In genomic region chr17:35769895-35770486, GRCh38 we compare ENCODE assay signal across 21 cellular contexts. TPM values are rescaled to one million over a fixed set of nuclear protein-coding genes. Genes with fewer than 3 reads are reported as not detected.
DNase-seq lines count a peak whose midpoint lies in the region; ATAC-seq, FAIRE-seq and TF ChIP-seq lines count a peak whose summit lies in the region.
"Had no signal": no experiment of that assay in that cellular context is flagged by ENCODE, and none has a peak within 500 bp of the region (broad histone marks: within the 10 kb centered on the region; RNA-seq: fewer than 3 reads in every experiment).

No MANE protein-coding gene starts in this region.

- no peaks in the 10 kb centered on the region for H3K9me2 ChIP-seq in neural cell (ENCODE audit: insufficient read depth, low read length)

- H3K4me2 ChIP-seq in astrocyte (ENCODE audit: low read length) (no peak overlapping the region), neural cell (ENCODE audit: low read length) (no peak overlapping the region)
- H3K4me2 ChIP-seq: BLaER1 treated with 17β-estradiol and CSF1 and Interleukin-3, amounts not matched to agents 10 nM and 100 nM; PC-9 had no signal

- no peaks in the 10 kb centered on the region for H3F3A ChIP-seq in neural cell (ENCODE audit: insufficient read depth, low read length, poor library complexity, severe bottlenecking)

- DNase-seq in Calu3 = no peak
- DNase-seq in H7 = peak; percentile 58
- DNase-seq in astrocyte (ENCODE audit: low read depth) = no peak
- no peak for DNase-seq in HCEC 1CT
- DNase-seq in NCI-H2227 treated with DMSO at 0.1 percent for 48 hours (lab: John Stamatoyannopoulos, UW) = no peak
- DNase-seq: activated naive CD8-positive, alpha-beta T cell treated with anti-CD3 and anti-CD28 coated beads, Interleukin-2, amount 50 U/mL, for 24 hours; activated T-cell treated with anti-CD3 and anti-CD28 coated beads, Interleukin-2, amount 50 U/mL, for 1 hour; head of caudate nucleus; mucosa of descending colon; NCI-H1105; NCI-H446; PC-9 had no signal

- H3K9ac ChIP-seq in astrocyte (ENCODE audit: low read length) (no peak overlapping the region), neural cell (ENCODE audit: low read length) (no peak overlapping the region)
- H3K9ac ChIP-seq: BLaER1 treated with 17β-estradiol and CSF1 and Interleukin-3, amounts not matched to agents 10 nM and 100 nM had no signal

- H3K27ac Mint-ChIP-seq in Calu3 (ENCODE audit: unreplicated experiment) (no peak overlapping the region), astrocyte (ENCODE audit: unreplicated experiment) (peak overlapping the region; percentile 53)
- no peak overlapping the region for H3K27ac Mint-ChIP-seq in activated T-helper 17 cell treated with anti-CD3 and anti-CD28 coated beads, Interleukin-2, amount 50 U/mL, for 72 hours
- H3K27ac Mint-ChIP-seq: activated naive CD8-positive, alpha-beta T cell treated with anti-CD3 and anti-CD28 coated beads, Interleukin-2, amount 50 U/mL, for 24 hours had no signal

- H3K36me3 ChIP-seq in H7 (replicated peaks; ENCODE audit: control insufficient read depth, insufficient read depth, low read length) (no peaks in the 10 kb centered on the region), astrocyte (ENCODE audit: insufficient read depth, low read length) (no peaks in the 10 kb centered on the region), neural cell (ENCODE audit: insufficient read depth, low read length) (no peaks in the 10 kb centered on the region)
- H3K36me3 ChIP-seq: BLaER1 treated with 17β-estradiol and CSF1 and Interleukin-3, amounts not matched to agents 10 nM and 100 nM; prostate gland had no signal

- BruUV-seq in Calu3 (replicated peaks; lab: Mats Ljungman, UMichigan) = no TSS peak

- H3K27me3 Mint-ChIP-seq in Calu3 (ENCODE audit: unreplicated experiment) (peaks cover 66% of the 10 kb centered on the region), astrocyte (ENCODE audit: low read depth, unreplicated experiment) (peaks cover 23% of the 10 kb centered on the region)
- peaks cover 3% of the 10 kb centered on the region for H3K27me3 Mint-ChIP-seq in activated T-helper 17 cell treated with anti-CD3 and anti-CD28 coated beads, Interleukin-2, amount 50 U/mL, for 72 hours

- no peak for TF ChIP-seq RAD21 in neural cell (conservative IDR thresholded peaks at IDR 0.05)

- peaks cover 12% of the 10 kb centered on the region for H3K4me1 ChIP-seq in astrocyte (ENCODE audit: insufficient read depth, low read length)
- H3K4me1 ChIP-seq: prostate gland had no signal

- H3K9me3 ChIP-seq in astrocyte (ENCODE audit: insufficient read depth, low read depth, low read length) (no peaks in the 10 kb centered on the region), neural cell (ENCODE audit: low read length) (no peaks in the 10 kb centered on the region)
- H3K9me3 ChIP-seq: BLaER1 treated with 17β-estradiol and CSF1 and Interleukin-3, amounts not matched to agents 10 nM and 100 nM; mucosa of descending colon; prostate gland had no signal

- ATAC-seq in activated T-helper 17 cell treated with anti-CD3 and anti-CD28 coated beads, Interleukin-2, amount 50 U/mL, for 72 hours (replicated peaks) = no peak
- no peak for ATAC-seq in GM21786 (IDR thresholded peaks at IDR 0.05; ENCODE audit: unreplicated experiment)
- ATAC-seq: activated naive CD8-positive, alpha-beta T cell treated with anti-CD3 and anti-CD28 coated beads, Interleukin-2, amount 50 U/mL, for 24 hours; mucosa of descending colon had no signal

- H3K4me3 Mint-ChIP-seq in Calu3 (ENCODE audit: low read depth, unreplicated experiment) (no peak overlapping the region), astrocyte (ENCODE audit: unreplicated experiment) (no peak overlapping the region)
- H3K4me3 Mint-ChIP-seq in activated T-helper 17 cell treated with anti-CD3 and anti-CD28 coated beads, Interleukin-2, amount 50 U/mL, for 72 hours = no peak overlapping the region
- H3K4me3 Mint-ChIP-seq: activated naive CD8-positive, alpha-beta T cell treated with anti-CD3 and anti-CD28 coated beads, Interleukin-2, amount 50 U/mL, for 24 hours had no signal

- intact Hi-C loops in Calu3 (cut with micrococcal nuclease; ENCODE audit: unreplicated experiment) = no loop called here

- no peaks in the 10 kb centered on the region for H3K9me3 Mint-ChIP-seq in Calu3 (ENCODE audit: low read depth, unreplicated experiment)
- no peaks in the 10 kb centered on the region for H3K9me3 Mint-ChIP-seq in astrocyte (ENCODE audit: unreplicated experiment)
- no peaks in the 10 kb centered on the region for H3K9me3 Mint-ChIP-seq in activated T-helper 17 cell treated with anti-CD3 and anti-CD28 coated beads, Interleukin-2, amount 50 U/mL, for 72 hours
- H3K9me3 Mint-ChIP-seq: activated naive CD8-positive, alpha-beta T cell treated with anti-CD3 and anti-CD28 coated beads, Interleukin-2, amount 50 U/mL, for 24 hours had no signal

- H3K27me3 ChIP-seq in H7 (ENCODE audit: control insufficient read depth, insufficient read depth, low read length) = no peaks in the 10 kb centered on the region
- H3K27me3 ChIP-seq in astrocyte (ENCODE audit: insufficient read depth, low read length) = peaks cover 5% of the 10 kb centered on the region
- H3K27me3 ChIP-seq in neural cell (ENCODE audit: insufficient read depth, low read depth, low read length) = no peaks in the 10 kb centered on the region

- no peak for TF ChIP-seq EP300 in neural cell (conservative IDR thresholded peaks at IDR 0.05; ENCODE audit: poor library complexity, severe bottlenecking)

- H2AFZ ChIP-seq in astrocyte (ENCODE audit: low read depth, low read length) = no peak overlapping the region
- H2AFZ ChIP-seq in neural cell (ENCODE audit: low read depth, low read length) = no peak overlapping the region
- H2AFZ ChIP-seq: PC-9 had no signal

- H3K4me1 Mint-ChIP-seq in Calu3 (ENCODE audit: low read depth, unreplicated experiment) (no peaks in the 10 kb centered on the region), astrocyte (ENCODE audit: low read depth, unreplicated experiment) (peaks cover 32% of the 10 kb centered on the region)
- H3K4me1 Mint-ChIP-seq in activated T-helper 17 cell treated with anti-CD3 and anti-CD28 coated beads, Interleukin-2, amount 50 U/mL, for 72 hours = no peaks in the 10 kb centered on the region

- no peak overlapping the region for H3K27ac ChIP-seq in astrocyte (ENCODE audit: low read depth, low read length)
- no peak overlapping the region for H3K27ac ChIP-seq in neural cell (ENCODE audit: low read length)
- H3K27ac ChIP-seq: BLaER1 treated with 17β-estradiol and CSF1 and Interleukin-3, amounts not matched to agents 10 nM and 100 nM; PC-9; prostate gland had no signal

- CTCF ChIA-PET in Calu3 (lab: Charles Lee) = interaction anchor here (1.8 to 2.1 kb wide), 2 partner anchors 19 to 39 kb away, joined by 3 to 7 read pairs; partner anchors contain the start of gene TAF15

- H3K4me3 ChIP-seq in H7 (ENCODE audit: insufficient read depth, low read depth, low read length) = no peak overlapping the region
- H3K4me3 ChIP-seq in astrocyte (ENCODE audit: insufficient read depth, low read depth, low read length) = no peak overlapping the region
- no peak overlapping the region for H3K4me3 ChIP-seq in neural cell (ENCODE audit: low read length)
- H3K4me3 ChIP-seq: BLaER1 treated with 17β-estradiol and CSF1 and Interleukin-3, amounts not matched to agents 10 nM and 100 nM; mucosa of descending colon; PC-9; prostate gland had no signal

- TF ChIP-seq CTCF in Calu3 (IDR thresholded peaks at IDR 0.05; ENCODE audit: unreplicated experiment) = peak; percentile 40
- TF ChIP-seq CTCF in astrocyte (IDR thresholded peaks at IDR 0.05; ENCODE audit: insufficient read depth, low read depth, low read length) = no peak
- peak; percentile 12 for TF ChIP-seq CTCF in neural cell (IDR thresholded peaks at IDR 0.05; ENCODE audit: poor library complexity, severe bottlenecking)

- H4K20me1 ChIP-seq in astrocyte (ENCODE audit: insufficient read depth, low read length) (no peaks in the 10 kb centered on the region), neural cell (ENCODE audit: insufficient read depth) (no peaks in the 10 kb centered on the region)

- H3K79me2 ChIP-seq in astrocyte (ENCODE audit: insufficient read depth, low read length) (no peaks in the 10 kb centered on the region), neural cell (replicated peaks; ENCODE audit: insufficient read depth, low read length) (no peaks in the 10 kb centered on the region)

- peaks cover 2% of the 10 kb centered on the region for H3K36me3 Mint-ChIP-seq in Calu3 (ENCODE audit: insufficient read depth, unreplicated experiment)
- no peaks in the 10 kb centered on the region for H3K36me3 Mint-ChIP-seq in astrocyte (ENCODE audit: low read depth, unreplicated experiment)
- H3K36me3 Mint-ChIP-seq in activated T-helper 17 cell treated with anti-CD3 and anti-CD28 coated beads, Interleukin-2, amount 50 U/mL, for 72 hours (ENCODE audit: low read depth) = no peaks in the 10 kb centered on the region

- FAIRE-seq in astrocyte (lab: Jason Lieb, UNC) = no peak

RNA-seq across cellular contexts. Expression of gene C17orf50, which starts 9.3 kb away (rescaled TPM):
- total RNA-seq in Calu3 (2022) (not detected in 2 replicates), astrocyte (not detected in 2 replicates)
- total RNA-seq in H7 (2014; rRNA removed; shearing (Covaris generic)) = not detected in 2 replicates
- not detected in 2 replicates for polyA plus RNA-seq in neural cell
- 0.73 and 1.4 TPM in 2 replicates for polyA minus RNA-seq in neural cell
- not detected for total RNA-seq in activated T-helper 17 cell treated with anti-CD3 and anti-CD28 coated beads, Interleukin-2, amount 50 U/mL, for 72 hours
- total RNA-seq: cerebellum; HT1080; mucosa of descending colon; PC-9; subcutaneous adipose tissue; T-helper 1 cell treated with Interleukin-12 subunit alpha and Interleukin-12 subunit beta and Interleukin-4 antibody, amounts not matched to agents 30 ng/mL and 1 ng/mL, for 36 hours had no signal

RNA-seq across cellular contexts. Expression of gene GAS2L2, which starts 17.0 kb away (rescaled TPM):
- not detected in 2 replicates for total RNA-seq in Calu3 (2022)
- 0.10 TPM in 1 of 2 replicates, not detected in the other for total RNA-seq in H7 (2014; rRNA removed; shearing (Covaris generic))
- total RNA-seq in astrocyte = 0.07 TPM in 1 of 2 replicates, not detected in the other
- polyA plus RNA-seq in neural cell = 0.38 and 1.2 TPM in 2 replicates
- 0.73 and 0.81 TPM in 2 replicates for polyA minus RNA-seq in neural cell
- not detected for total RNA-seq in activated T-helper 17 cell treated with anti-CD3 and anti-CD28 coated beads, Interleukin-2, amount 50 U/mL, for 72 hours
- total RNA-seq: mucosa of descending colon; PC-9; prostate gland; T-helper 1 cell treated with Interleukin-12 subunit alpha and Interleukin-12 subunit beta and Interleukin-4 antibody, amounts not matched to agents 30 ng/mL and 1 ng/mL, for 36 hours had no signal

RNA-seq across cellular contexts. Expression of gene MMP28, which starts 25.4 kb away (rescaled TPM):
- total RNA-seq in Calu3 (2022) (not detected in 2 replicates), astrocyte (1.2 and 2.6 TPM in 2 replicates)
- total RNA-seq in H7 (2014; rRNA removed; shearing (Covaris generic)) = not detected in 2 replicates
- polyA plus RNA-seq in neural cell = 0.31 TPM in 1 of 2 replicates, not detected in the other
- polyA minus RNA-seq in neural cell = not detected in 2 replicates
- not detected for total RNA-seq in activated T-helper 17 cell treated with anti-CD3 and anti-CD28 coated beads, Interleukin-2, amount 50 U/mL, for 72 hours
- total RNA-seq: T-helper 1 cell treated with Interleukin-12 subunit alpha and Interleukin-12 subunit beta and Interleukin-4 antibody, amounts not matched to agents 30 ng/mL and 1 ng/mL, for 36 hours had no signal

RNA-seq across cellular contexts. Expression of gene RASL10B, which starts 38.6 kb away (rescaled TPM):
- total RNA-seq in Calu3 (2022) (0.95 and 1.4 TPM in 2 replicates), astrocyte (19.1 and 21.7 TPM in 2 replicates)
- total RNA-seq in H7 (2014; rRNA removed; shearing (Covaris generic)) = 13.8 and 16.9 TPM in 2 replicates
- 10.7 and 11.3 TPM in 2 replicates for polyA plus RNA-seq in neural cell
- polyA minus RNA-seq in neural cell = 16.0 and 16.8 TPM in 2 replicates
- total RNA-seq in activated T-helper 17 cell treated with anti-CD3 and anti-CD28 coated beads, Interleukin-2, amount 50 U/mL, for 72 hours = under 1 TPM; 0.16 to 0.63 TPM

RNA-seq across cellular contexts. Expression of gene TAF15, which starts 39.3 kb away (rescaled TPM):
- total RNA-seq in Calu3 (2022) (284 and 286 TPM in 2 replicates), astrocyte (153 and 156 TPM in 2 replicates)
- 20.2 and 32.0 TPM in 2 replicates for total RNA-seq in H7 (2014; rRNA removed; shearing (Covaris generic))
- 45.8 and 50.9 TPM in 2 replicates for polyA plus RNA-seq in neural cell
- 75.5 and 93.8 TPM in 2 replicates for polyA minus RNA-seq in neural cell
- total RNA-seq in activated T-helper 17 cell treated with anti-CD3 and anti-CD28 coated beads, Interleukin-2, amount 50 U/mL, for 72 hours = 100 to 1,000 TPM; 240 to 282 TPM
